In the genomic region with DNA sequence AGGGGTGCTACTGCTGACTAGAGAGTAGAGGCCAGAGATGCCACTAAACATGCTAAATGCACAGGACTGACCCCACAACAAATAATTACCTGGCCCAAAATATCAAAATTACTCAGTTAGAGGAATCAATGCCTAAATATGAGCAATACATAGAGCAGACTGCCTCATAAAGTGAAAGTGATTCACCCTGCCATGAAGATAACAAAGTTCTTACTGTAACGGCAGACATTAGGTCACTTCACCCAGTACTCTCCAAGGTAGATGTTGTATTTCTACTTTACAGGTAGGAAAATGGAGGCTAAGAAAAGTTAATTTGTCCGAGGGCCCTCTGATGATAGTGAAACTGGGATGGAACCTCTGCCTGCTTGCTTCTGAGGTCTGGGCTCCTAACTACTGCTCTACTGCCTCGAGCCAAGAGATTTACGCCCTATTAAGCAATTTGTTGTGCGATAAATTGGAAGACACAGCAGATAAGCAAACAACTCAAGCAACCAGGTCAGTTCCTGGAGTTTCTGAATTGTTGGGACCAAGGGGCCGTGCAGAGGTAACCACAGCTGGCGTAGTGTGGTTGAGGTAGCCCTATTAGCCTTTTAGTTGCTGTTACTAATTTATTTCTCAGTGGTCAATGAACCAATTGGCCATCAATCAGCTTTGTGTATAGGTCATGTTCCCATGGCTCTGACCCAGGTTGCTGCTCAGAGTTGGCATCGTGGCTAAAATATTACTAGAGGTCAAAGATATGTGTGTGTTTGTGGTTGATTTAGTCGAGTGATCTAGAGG, we compare ENCODE assay signal across 12 cellular contexts. TPM values are rescaled to one million over a fixed set of nuclear protein-coding genes. Genes with fewer than 3 reads are reported as not detected.
A peak's percentile ranks its signal among the peaks of the same experiment; 100 is the strongest.
DNase-seq lines count a peak whose midpoint lies in the region; ATAC-seq and TF ChIP-seq lines count a peak whose summit lies in the region.
"Had no signal": no experiment of that assay in that cellular context is flagged by ENCODE, and none has a peak within 500 bp of the region (broad histone marks: within the 10 kb centered on the region; RNA-seq: fewer than 3 reads in every experiment).

No MANE protein-coding gene starts in this region.

- no peaks in the 10 kb centered on the region for H3K9me3 Mint-ChIP-seq in activated T-helper 1 cell treated with anti-CD3 and anti-CD28 coated beads, Interleukin-12 subunit alpha, Interleukin-12 subunit beta, Interleukin-2, Interleukin-4 antibody, amounts not matched to agents 30 ng/mL and 10 ng/mL and 1 ng/mL, durations not matched to agents 14 hours and 24 hours and 36 hours
- H3K9me3 Mint-ChIP-seq: endodermal cell had no signal

- H3K27me3 Mint-ChIP-seq in activated T-helper 1 cell treated with anti-CD3 and anti-CD28 coated beads, Interleukin-12 subunit alpha, Interleukin-12 subunit beta, Interleukin-2, Interleukin-4 antibody, amounts not matched to agents 30 ng/mL and 10 ng/mL and 1 ng/mL, durations not matched to agents 14 hours and 24 hours and 36 hours (ENCODE audit: insufficient read depth), result no peaks in the 10 kb centered on the region

- ATAC-seq in GM18907 (IDR thresholded peaks at IDR 0.05; ENCODE audit: unreplicated experiment), result peak; percentile 64
- peak; percentile 62 for ATAC-seq in HG02884 (IDR thresholded peaks at IDR 0.05; ENCODE audit: unreplicated experiment)
- ATAC-seq in mucosa of descending colon, result peak; percentile 52
- ATAC-seq in psoas muscle, result no peak

- H3K36me3 ChIP-seq in mucosa of descending colon (ENCODE audit: low read depth) (no peaks in the 10 kb centered on the region), psoas muscle (ENCODE audit: insufficient read depth in 1 of 2, low read depth in 1 of 2) (no peaks in the 10 kb centered on the region)

- H3K27ac ChIP-seq in psoas muscle, result no peak overlapping the region

- H3K4me1 ChIP-seq in mucosa of descending colon (ENCODE audit: low read depth) (no peaks in the 10 kb centered on the region), psoas muscle (no peaks in the 10 kb centered on the region)

- H3K4me1 Mint-ChIP-seq in activated T-helper 1 cell treated with anti-CD3 and anti-CD28 coated beads, Interleukin-12 subunit alpha, Interleukin-12 subunit beta, Interleukin-2, Interleukin-4 antibody, amounts not matched to agents 30 ng/mL and 10 ng/mL and 1 ng/mL, durations not matched to agents 14 hours and 24 hours and 36 hours (ENCODE audit: low read depth), result peaks cover 40% of the 10 kb centered on the region
- H3K4me1 Mint-ChIP-seq: endodermal cell had no signal

- no peaks in the 10 kb centered on the region for H3K9me3 ChIP-seq in mucosa of descending colon
- no peaks in the 10 kb centered on the region for H3K9me3 ChIP-seq in psoas muscle

- peak overlapping the region; percentile 52 for H3K27ac Mint-ChIP-seq in activated T-helper 1 cell treated with anti-CD3 and anti-CD28 coated beads, Interleukin-12 subunit alpha, Interleukin-12 subunit beta, Interleukin-2, Interleukin-4 antibody, amounts not matched to agents 30 ng/mL and 10 ng/mL and 1 ng/mL, durations not matched to agents 14 hours and 24 hours and 36 hours
- H3K27ac Mint-ChIP-seq: endodermal cell had no signal

- H3K36me3 Mint-ChIP-seq in activated T-helper 1 cell treated with anti-CD3 and anti-CD28 coated beads, Interleukin-12 subunit alpha, Interleukin-12 subunit beta, Interleukin-2, Interleukin-4 antibody, amounts not matched to agents 30 ng/mL and 10 ng/mL and 1 ng/mL, durations not matched to agents 14 hours and 24 hours and 36 hours (ENCODE audit: low read depth), result no peaks in the 10 kb centered on the region

- TF ChIP-seq CTCF in mucosa of descending colon (IDR thresholded peaks at IDR 0.05), result no peak
- no peak for TF ChIP-seq CTCF in psoas muscle (IDR thresholded peaks at IDR 0.05)

- intact Hi-C loops in activated T-helper 1 cell treated with anti-CD3 and anti-CD28 coated beads, Interleukin-12 subunit alpha, Interleukin-12 subunit beta, Interleukin-2, Interleukin-4 antibody, amounts not matched to agents 30 ng/mL and 10 ng/mL and 1 ng/mL, durations not matched to agents 14 hours and 24 hours and 36 hours (cut with micrococcal nuclease), result loop anchor here (2.0 to 5.0 kb wide), 2 partner anchors 21 to 33 kb away; no protein-coding TSS in a partner anchor
- intact Hi-C loops in mucosa of descending colon (cut with DNase I, micrococcal nuclease) (no loop called here), psoas muscle (cut with DNase I) (no loop called here)

- no peaks in the 10 kb centered on the region for H3K27me3 ChIP-seq in psoas muscle (ENCODE audit: insufficient read depth in 3 of 3, low read length in 2 of 3)

- H3K4me3 ChIP-seq in mucosa of descending colon (no peak overlapping the region), psoas muscle (no peak overlapping the region)

- 44 to 55% (median 46%) methylated on average over 9 of the region's 9 CpGs for WGBS in psoas muscle, 3 donors

- H3K4me3 Mint-ChIP-seq in activated T-helper 1 cell treated with anti-CD3 and anti-CD28 coated beads, Interleukin-12 subunit alpha, Interleukin-12 subunit beta, Interleukin-2, Interleukin-4 antibody, amounts not matched to agents 30 ng/mL and 10 ng/mL and 1 ng/mL, durations not matched to agents 14 hours and 24 hours and 36 hours, result no peak overlapping the region
- H3K4me3 Mint-ChIP-seq: endodermal cell had no signal

- no peak for DNase-seq in activated T-helper 1 cell treated with anti-CD3 and anti-CD28 coated beads, Interleukin-12 subunit alpha, Interleukin-12 subunit beta, Interleukin-2, Interleukin-4 antibody, amounts not matched to agents 30 ng/mL and 10 ng/mL and 1 ng/mL, durations not matched to agents 14 hours and 24 hours and 36 hours (ENCODE audit: low spot score)
- DNase-seq in mucosa of descending colon (no peak), psoas muscle (no peak), NCI-H146 treated with DMSO at 0.1 percent for 48 hours (lab: John Stamatoyannopoulos, UW; ENCODE audit: unreplicated experiment) (no peak), epidermal melanocyte (ENCODE audit: insufficient read length, low spot score) (no peak)
- no peak for DNase-seq in stimulated activated CD4-positive, alpha-beta T cell treated with anti-CD3 and anti-CD28 coated beads, Interleukin-2, amount 100 ng/mL, for 24 hours
- DNase-seq: endodermal cell; stimulated activated CD4-positive, alpha-beta T cell treated with anti-CD3 and anti-CD28 coated beads, Interleukin-4, amount 100 ng/mL, for 1 hour had no signal

RNA-seq across cellular contexts. Expression of a gene that starts 4.8 kb away (rescaled TPM):
- total RNA-seq in activated T-helper 1 cell treated with anti-CD3 and anti-CD28 coated beads, Interleukin-12 subunit alpha, Interleukin-12 subunit beta, Interleukin-2, Interleukin-4 antibody, amounts not matched to agents 30 ng/mL and 10 ng/mL and 1 ng/mL, durations not matched to agents 14 hours and 24 hours and 36 hours, result 1.6 and 2.3 TPM in 2 replicates
- total RNA-seq in mucosa of descending colon, result 100 to 1,000 TPM in 2 of 3 donors, 10 to 100 TPM in 1; 92.0 to 219 (median 160) TPM
- total RNA-seq in psoas muscle, result under 1 TPM in 3 of 4 donors, not detected in 1; 0.27 to 0.79 (median 0.49) TPM
- under 1 TPM in 2 of 3 donors, not detected in 1; 0.04 to 0.09 TPM for polyA plus RNA-seq in psoas muscle
- total RNA-seq: endodermal cell, G401, RPMI7951 had no signal

RNA-seq across cellular contexts. Expression of a gene that starts 43.0 kb away (rescaled TPM):
- 0.02 TPM in 1 of 2 replicates, not detected in the other for total RNA-seq in activated T-helper 1 cell treated with anti-CD3 and anti-CD28 coated beads, Interleukin-12 subunit alpha, Interleukin-12 subunit beta, Interleukin-2, Interleukin-4 antibody, amounts not matched to agents 30 ng/mL and 10 ng/mL and 1 ng/mL, durations not matched to agents 14 hours and 24 hours and 36 hours
- total RNA-seq in mucosa of descending colon (10 to 100 TPM in 1 of 3 donors, 1 to 10 TPM in 2; 1.2 to 21.7 (median 4.6) TPM), psoas muscle (under 1 TPM in 2 of 4 donors, not detected in 2; 0.04 to 0.12 TPM)
- under 1 TPM; 0.01 to 0.04 (median 0.03) TPM for polyA plus RNA-seq in psoas muscle
- total RNA-seq: G401, RPMI7951 had no signal

Comparison
In these comparisons a context has a peak if more than half of its experiments do, and no peak if none do; other contexts are left out.
1. ATAC-seq: peak in GM18907 (single experiment), HG02884 (single experiment) and mucosa of descending colon (single experiment); none in psoas muscle (0 of 4).
2. RNA of a gene that starts 4.8 kb away (total RNA-seq): 92.0 to 219 TPM in mucosa of descending colon; 1.6 to 2.3 TPM in activated T-helper 1 cell treated with anti-CD3 and anti-CD28 coated beads, Interleukin-12 subunit alpha, Interleukin-12 subunit beta, Interleukin-2, Interleukin-4 antibody, amounts not matched to agents 30 ng/mL and 10 ng/mL and 1 ng/mL, durations not matched to agents 14 hours and 24 hours and 36 hours and 0.27 to 0.79 TPM in psoas muscle; every median in the first group is over 10 times any median in the second.